9 cellular contexts compared by ENCODE assay signal in the genomic region with DNA sequence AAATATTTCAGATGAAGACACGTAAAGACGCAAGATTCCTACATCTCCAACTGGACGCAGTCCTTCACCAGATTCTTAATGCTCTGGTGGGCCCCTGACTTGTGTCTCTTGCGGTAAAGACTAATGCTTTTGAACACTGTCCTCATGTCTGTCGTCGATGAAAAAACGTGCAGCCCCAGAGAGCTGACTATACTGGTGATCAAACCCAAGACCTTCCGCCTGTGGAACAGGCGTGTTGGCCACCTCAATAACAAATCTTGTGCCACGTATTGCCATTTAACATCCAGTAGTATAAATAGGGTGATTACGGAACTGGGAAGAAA. TPM values are rescaled to one million over a fixed set of nuclear protein-coding genes. Genes with fewer than 3 reads are reported as not detected.
A peak's percentile ranks its signal among the peaks of the same experiment; 100 is the strongest.
DNase-seq lines count a peak whose midpoint lies in the region; ATAC-seq, FAIRE-seq and TF ChIP-seq lines count a peak whose summit lies in the region.
"Had no signal": no experiment of that assay in that cellular context is flagged by ENCODE, and none has a peak within 500 bp of the region (broad histone marks: within the 10 kb centered on the region; RNA-seq: fewer than 3 reads in every experiment).

No MANE protein-coding gene starts in this region.

- no peaks in the 10 kb centered on the region for H3K36me3 ChIP-seq in SK-N-SH (replicated peaks in 1 of 2; ENCODE audit: control insufficient read depth in 1 of 2, insufficient read depth in 2 of 2, low read length in 1 of 2)
- no peaks in the 10 kb centered on the region for H3K36me3 ChIP-seq in kidney (ENCODE audit: control insufficient read depth in 1 of 2, insufficient read depth in 2 of 2, low read length in 2 of 2)

- H3K27me3 ChIP-seq in SK-N-SH (ENCODE audit: insufficient read depth): no peaks in the 10 kb centered on the region

- H3K9ac ChIP-seq in SK-N-SH (peak overlapping the region; percentile 67; the same call in 1 of the 2 replicates), kidney (ENCODE audit: low read length in 2 of 2) (no peak overlapping the region)

- CTCF ChIA-PET in SK-N-SH (lab: Yijun Ruan, JAX): interaction anchor here (1.2 kb wide), 1 partner anchor 9 kb away, joined by 6 read pairs; no protein-coding TSS in a partner anchor

- H3K27me3 Mint-ChIP-seq in stimulated activated naive CD8-positive, alpha-beta T cell treated with anti-CD3 and anti-CD28 coated beads, Interleukin-15, Interleukin-2, amounts not matched to agents 100 ng/mL and 50 ng/mL, for 24 hours: peaks cover 3% of the 10 kb centered on the region

- POLR2A ChIA-PET in SK-N-SH (lab: Yijun Ruan, JAX): no interaction called here

- no peak for TF ChIP-seq RAD21 in SK-N-SH (IDR thresholded peaks at IDR 0.05; ENCODE audit: low read length)

- H3K4me1 ChIP-seq in SK-N-SH (ENCODE audit: control insufficient read depth in 1 of 2, insufficient read depth in 2 of 2, low read depth in 1 of 2, low read length in 1 of 2): peaks cover 0 to 5% of the 10 kb centered on the region in 2 experiments; a peak in 2 of 4 replicates
- peaks cover 0 to 3% of the 10 kb centered on the region in 2 donors for H3K4me1 ChIP-seq in kidney (ENCODE audit: control insufficient read depth in 1 of 2, insufficient read depth in 1 of 2, low read depth in 1 of 2, low read length in 2 of 2)

- no peaks in the 10 kb centered on the region for H4K20me1 ChIP-seq in SK-N-SH (ENCODE audit: insufficient read depth)

- ATAC-seq in HG02840 (IDR thresholded peaks at IDR 0.05; ENCODE audit: low FRiP score, unreplicated experiment): peak; percentile 2

- no peaks in the 10 kb centered on the region for H3K9me2 ChIP-seq in SK-N-SH

- H3K4me2 ChIP-seq in SK-N-SH: peak overlapping the region; percentile 87

- peaks cover 51% of the 10 kb centered on the region for H3K4me1 Mint-ChIP-seq in stimulated activated naive CD8-positive, alpha-beta T cell treated with anti-CD3 and anti-CD28 coated beads, Interleukin-15, Interleukin-2, amounts not matched to agents 100 ng/mL and 50 ng/mL, for 24 hours (ENCODE audit: low read depth)

- peak overlapping the region; percentile 92 for H2AFZ ChIP-seq in SK-N-SH (ENCODE audit: low read depth)

- H3K4me3 ChIP-seq in SK-N-SH (ENCODE audit: low read depth in 2 of 2, low read length in 1 of 2) (peak overlapping the region; percentile 61 to 62), fibroblast of mammary gland (ENCODE audit: control insufficient read depth, low read depth, low read length) (peak overlapping the region; percentile 27), kidney (ENCODE audit: low read length in 2 of 2) (no peak overlapping the region)

- no peak for FAIRE-seq in kidney (lab: Jason Lieb, UNC)

- peaks cover 54% of the 10 kb centered on the region for H3F3A ChIP-seq in SK-N-SH (replicated peaks; ENCODE audit: insufficient read depth)

- intact Hi-C loops in kidney (cut with DNase I): no loop called here

- H3K9me3 Mint-ChIP-seq in stimulated activated naive CD8-positive, alpha-beta T cell treated with anti-CD3 and anti-CD28 coated beads, Interleukin-15, Interleukin-2, amounts not matched to agents 100 ng/mL and 50 ng/mL, for 24 hours: no peaks in the 10 kb centered on the region

- H3K27ac Mint-ChIP-seq in stimulated activated naive CD8-positive, alpha-beta T cell treated with anti-CD3 and anti-CD28 coated beads, Interleukin-15, Interleukin-2, amounts not matched to agents 100 ng/mL and 50 ng/mL, for 24 hours: peak overlapping the region; percentile 88

- TF ChIP-seq CTCF in SK-N-SH (IDR thresholded peaks at IDR 0.05) (no peak), fibroblast of mammary gland (conservative IDR thresholded peaks at IDR 0.05; ENCODE audit: control insufficient read depth, insufficient read depth, low read depth, low read length) (no peak), kidney (IDR thresholded peaks at IDR 0.05; ENCODE audit: borderline replicate concordance, extremely low read depth, insufficient read depth) (no peak)

- H3K36me3 Mint-ChIP-seq in stimulated activated naive CD8-positive, alpha-beta T cell treated with anti-CD3 and anti-CD28 coated beads, Interleukin-15, Interleukin-2, amounts not matched to agents 100 ng/mL and 50 ng/mL, for 24 hours (ENCODE audit: low read depth): peaks cover 4% of the 10 kb centered on the region

- no peaks in the 10 kb centered on the region for H3K9me3 ChIP-seq in SK-N-SH
- H3K9me3 ChIP-seq in kidney (ENCODE audit: control insufficient read depth in 1 of 2, low read length in 2 of 2): no peaks in the 10 kb centered on the region

- no peak for TF ChIP-seq EP300 in SK-N-SH (IDR thresholded peaks at IDR 0.05; ENCODE audit: borderline replicate concordance in 1 of 2, low read depth in 1 of 2, low read length in 1 of 2)

- DNase-seq in ELF-1 (ENCODE audit: low read depth, low spot score) (peak; percentile 58), SK-N-SH (peak; percentile 20), fibroblast of mammary gland (ENCODE audit: low read depth) (peak; percentile 52), kidney (no peak), NCI-H187 (lab: John Stamatoyannopoulos, UW) (no peak), NCI-H2107 treated with DMSO at 0.1 percent for 48 hours (lab: John Stamatoyannopoulos, UW; ENCODE audit: unreplicated experiment) (no peak)

- peak overlapping the region; percentile 84 for H3K4me3 Mint-ChIP-seq in stimulated activated naive CD8-positive, alpha-beta T cell treated with anti-CD3 and anti-CD28 coated beads, Interleukin-15, Interleukin-2, amounts not matched to agents 100 ng/mL and 50 ng/mL, for 24 hours

- 12% methylated on average over 11 of the region's 11 CpGs for WGBS in SK-N-SH (ENCODE audit: low lambda C conversion rate)

- H3K79me2 ChIP-seq in SK-N-SH (ENCODE audit: insufficient read depth): no peaks in the 10 kb centered on the region

- H3K27ac ChIP-seq in SK-N-SH (ENCODE audit: low read depth in 2 of 2, low read length in 1 of 2): peak overlapping the region; percentile 62 to 80
- no peak overlapping the region for H3K27ac ChIP-seq in kidney (ENCODE audit: low read depth in 2 of 2, low read length in 2 of 2)

TF ChIP-seq in SK-N-SH, 30 proteins besides CTCF, POLR2A, EP300 and RAD21:
- TF ChIP-seq, protein P1, sequence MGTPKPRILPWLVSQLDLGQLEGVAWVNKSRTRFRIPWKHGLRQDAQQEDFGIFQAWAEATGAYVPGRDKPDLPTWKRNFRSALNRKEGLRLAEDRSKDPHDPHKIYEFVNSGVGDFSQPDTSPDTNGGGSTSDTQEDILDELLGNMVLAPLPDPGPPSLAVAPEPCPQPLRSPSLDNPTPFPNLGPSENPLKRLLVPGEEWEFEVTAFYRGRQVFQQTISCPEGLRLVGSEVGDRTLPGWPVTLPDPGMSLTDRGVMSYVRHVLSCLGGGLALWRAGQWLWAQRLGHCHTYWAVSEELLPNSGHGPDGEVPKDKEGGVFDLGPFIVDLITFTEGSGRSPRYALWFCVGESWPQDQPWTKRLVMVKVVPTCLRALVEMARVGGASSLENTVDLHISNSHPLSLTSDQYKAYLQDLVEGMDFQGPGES (IDR thresholded peaks at IDR 0.05; ENCODE audit: low read depth, low read length): no peak
- TF ChIP-seq, protein P2, sequence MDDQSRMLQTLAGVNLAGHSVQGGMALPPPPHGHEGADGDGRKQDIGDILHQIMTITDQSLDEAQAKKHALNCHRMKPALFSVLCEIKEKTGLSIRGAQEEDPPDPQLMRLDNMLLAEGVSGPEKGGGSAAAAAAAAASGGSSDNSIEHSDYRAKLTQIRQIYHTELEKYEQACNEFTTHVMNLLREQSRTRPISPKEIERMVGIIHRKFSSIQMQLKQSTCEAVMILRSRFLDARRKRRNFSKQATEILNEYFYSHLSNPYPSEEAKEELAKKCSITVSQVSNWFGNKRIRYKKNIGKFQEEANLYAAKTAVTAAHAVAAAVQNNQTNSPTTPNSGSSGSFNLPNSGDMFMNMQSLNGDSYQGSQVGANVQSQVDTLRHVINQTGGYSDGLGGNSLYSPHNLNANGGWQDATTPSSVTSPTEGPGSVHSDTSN (IDR thresholded peaks at IDR 0.05): no peak
- TF ChIP-seq, protein P3, sequence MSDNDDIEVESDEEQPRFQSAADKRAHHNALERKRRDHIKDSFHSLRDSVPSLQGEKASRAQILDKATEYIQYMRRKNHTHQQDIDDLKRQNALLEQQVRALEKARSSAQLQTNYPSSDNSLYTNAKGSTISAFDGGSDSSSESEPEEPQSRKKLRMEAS (IDR thresholded peaks at IDR 0.05; ENCODE audit: low read depth): 0 out of 2 replicates have a peak, but pooled peaks have one; percentile 5
- no peak for TF ChIP-seq SMC3 (IDR thresholded peaks at IDR 0.05; ENCODE audit: low read depth, low read length)

RNA-seq across cellular contexts. Expression of a gene that starts 45.5 kb away (rescaled TPM):
- polyA plus RNA-seq in SK-N-SH (2012; rRNA removed): not detected in 2 replicates
- not detected in 2 replicates for polyA plus RNA-seq in SK-N-SH (2012; cell fraction: cytosol; rRNA removed)
- not detected in 2 replicates for polyA plus RNA-seq in SK-N-SH (2012; cell fraction: nucleus; rRNA removed)
- not detected for total RNA-seq in kidney
- not detected for polyA plus RNA-seq in kidney (ENCODE audit: insufficient read depth, low read depth, low replicate concordance)
- total RNA-seq: pulmonary artery endothelial cell had no signal

RNA-seq across cellular contexts. Expression of a gene that starts 53.5 kb away (rescaled TPM):
- polyA plus RNA-seq in SK-N-SH (2012; rRNA removed): not detected in 2 replicates
- polyA plus RNA-seq in SK-N-SH (2012; cell fraction: cytosol; rRNA removed): not detected in 2 replicates
- not detected in 2 replicates for polyA plus RNA-seq in SK-N-SH (2012; cell fraction: nucleus; rRNA removed)
- not detected for total RNA-seq in kidney
- polyA plus RNA-seq in kidney (ENCODE audit: insufficient read depth, low read depth, low replicate concordance): not detected
- total RNA-seq: pulmonary artery endothelial cell had no signal

RNA-seq across cellular contexts. Expression of a gene that starts 58.7 kb away (rescaled TPM):
- polyA plus RNA-seq in SK-N-SH (2012; rRNA removed) (11.8 and 12.1 TPM in 2 replicates), kidney (ENCODE audit: insufficient read depth, low read depth, low replicate concordance) (25.9 TPM)
- polyA plus RNA-seq in SK-N-SH (2012; cell fraction: cytosol; rRNA removed): 15.6 and 17.2 TPM in 2 replicates
- 9.9 and 21.0 TPM in 2 replicates for polyA plus RNA-seq in SK-N-SH (2012; cell fraction: nucleus; rRNA removed)
- total RNA-seq in kidney: 53.8 TPM

Comparison
In these comparisons a context has a peak if more than half of its experiments do, and no peak if none do; other contexts are left out.
1. DNase-seq: peak in ELF-1 (single experiment), SK-N-SH (single experiment) and fibroblast of mammary gland (single experiment); none in kidney (single experiment), NCI-H187 (0 of 2) and NCI-H2107 treated with DMSO at 0.1 percent for 48 hours (single experiment).
2. H3K27ac ChIP-seq: peak in SK-N-SH (2 of 2); none in kidney (0 of 2).
3. H3K4me3 ChIP-seq: peak in SK-N-SH (2 of 2) and fibroblast of mammary gland (single experiment); none in kidney (0 of 2).